ENCODE assay signal across 26 cellular contexts in genomic region chr11:107653077-107653476, GRCh38. TPM values are rescaled to one million over a fixed set of nuclear protein-coding genes. Genes with fewer than 3 reads are reported as not detected.
"Had no signal": no experiment of that assay in that cellular context is flagged by ENCODE, and none has a peak within 500 bp of the region (broad histone marks: within the 10 kb centered on the region; RNA-seq: fewer than 3 reads in every experiment).

No MANE protein-coding gene starts in this region.

- DNase-seq: activated CD4-positive, CD25-positive, alpha-beta regulatory T cell treated with anti-CD3 and anti-CD28 coated beads, Interleukin-2, amount 50 U/mL, for 72 hours; activated CD8-positive, alpha-beta memory T cell treated with anti-CD3 and anti-CD28 coated beads for 24 hours; activated effector memory CD4-positive, alpha-beta T cell treated with anti-CD3 and anti-CD28 coated beads, Interleukin-2, amount 50 U/mL, for 16 hours; activated naive CD4-positive, alpha-beta T cell treated with anti-CD3 and anti-CD28 coated beads, Interleukin-2, amount 50 U/mL, for 16 hours; activated T-cell treated with anti-CD3 and anti-CD28 coated beads, Interleukin-2, amount 50 U/mL, for 72 hours; adrenal gland; caudate nucleus; esophagus squamous epithelium; foreskin keratinocyte; glutamatergic neuron; hippocampal formation; islet precursor cell; left colon; midbrain; nephron progenitor cell; retina; stimulated activated CD4-positive, alpha-beta T cell treated with anti-CD3 and anti-CD28 coated beads, Interleukin-12 subunit alpha, Interleukin-12 subunit beta, amount 100 ng/mL, for 4 hours; stimulated activated CD4-positive, alpha-beta T cell treated with anti-CD3 and anti-CD28 coated beads, Interleukin-1b, Interleukin-23, amount 100 ng/mL, for 48 hours; stimulated activated CD8-positive, alpha-beta memory T cell treated with anti-CD3 and anti-CD28 coated beads, Interleukin-4, amount 100 ng/mL, for 48 hours; stimulated activated naive CD4-positive, alpha-beta T cell; T-cell; tibial artery had no signal

- H3K9me3 ChIP-seq: adrenal gland, esophagus squamous epithelium, tibial artery had no signal

- H3K4me1 Mint-ChIP-seq: T-cell had no signal

- ATAC-seq: activated T-cell treated with anti-CD3 and anti-CD28 coated beads, Interleukin-2, amount 50 U/mL, for 72 hours; foreskin keratinocyte; left colon; SK-N-SH treated with all-trans-retinoic acid at 6 μM for 48 hours; T-cell had no signal

- H3K27me3 ChIP-seq: tibial artery had no signal

- H3K4me1 ChIP-seq: adrenal gland, esophagus squamous epithelium, foreskin keratinocyte, tibial artery had no signal

- H3K36me3 Mint-ChIP-seq: T-cell had no signal

- H3K36me3 ChIP-seq: adrenal gland, esophagus squamous epithelium, tibial artery had no signal

- H3K27ac ChIP-seq: adrenal gland, coronary artery, esophagus squamous epithelium, foreskin keratinocyte, tibial artery had no signal

- H3K4me3 ChIP-seq: adrenal gland, coronary artery, esophagus squamous epithelium, tibial artery had no signal

- H3K4me3 Mint-ChIP-seq: activated T-cell treated with anti-CD3 and anti-CD28 coated beads, Interleukin-2, amount 50 U/mL, for 72 hours; nephron progenitor cell; T-cell had no signal

- H3K9me3 Mint-ChIP-seq: activated T-cell treated with anti-CD3 and anti-CD28 coated beads, Interleukin-2, amount 50 U/mL, for 72 hours; nephron progenitor cell; T-cell had no signal

- H3K27ac Mint-ChIP-seq: activated T-cell treated with anti-CD3 and anti-CD28 coated beads, Interleukin-2, amount 50 U/mL, for 72 hours; nephron progenitor cell; T-cell had no signal

RNA-seq across cellular contexts. Expression of gene SLN, which starts 58.8 kb away (rescaled TPM):
- total RNA-seq: activated T-cell treated with anti-CD3 and anti-CD28 coated beads, Interleukin-2, amount 50 U/mL, for 72 hours; esophagus squamous epithelium; foreskin keratinocyte; left colon; lung microvascular endothelial cell; omental fat pad; T-cell had no signal
- polyA plus RNA-seq: foreskin keratinocyte had no signal
